17 cellular contexts compared by ENCODE assay signal in the genomic region with DNA sequence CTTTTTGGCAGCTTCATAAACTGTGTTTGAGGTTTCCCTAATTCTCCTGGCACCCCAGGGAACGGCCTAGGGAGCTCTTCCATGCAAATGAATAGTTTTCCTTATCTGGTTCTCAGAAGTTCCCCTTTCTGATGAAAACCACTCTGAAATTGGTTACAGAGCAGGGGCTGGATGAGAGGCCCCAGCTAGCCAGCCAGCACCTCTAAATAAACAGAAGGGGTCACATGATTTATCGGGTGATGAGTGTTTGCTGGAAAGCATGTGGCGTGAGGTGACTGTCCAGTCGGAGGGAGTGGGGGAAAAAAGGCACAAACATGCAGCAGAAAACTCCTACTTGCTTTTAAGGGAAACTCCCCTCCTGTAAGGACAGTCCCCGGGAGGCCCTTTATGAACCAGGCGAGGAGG.
DNase-seq lines count a peak whose midpoint lies in the region; ATAC-seq and TF ChIP-seq lines count a peak whose summit lies in the region.
"Had no signal": no experiment of that assay in that cellular context is flagged by ENCODE, and none has a peak within 500 bp of the region (broad histone marks: within the 10 kb centered on the region; RNA-seq: fewer than 3 reads in every experiment).

No MANE protein-coding gene starts in this region.

- TF ChIP-seq CTCF in gastroesophageal sphincter (IDR thresholded peaks at IDR 0.05) = no peak
- no peak for TF ChIP-seq CTCF in neural progenitor cell (IDR thresholded peaks at IDR 0.05)

- H2AFZ ChIP-seq in neural progenitor cell (replicated peaks) = peak overlapping the region; percentile 63

- H3K27ac ChIP-seq in gastroesophageal sphincter (peak overlapping the region in 2 of 4 donors; percentile 6 to 41), neural progenitor cell (no peak overlapping the region)
- H3K27ac ChIP-seq: KMS-11 had no signal

- no peaks in the 10 kb centered on the region for H3K36me3 ChIP-seq in gastroesophageal sphincter
- H3K36me3 ChIP-seq in neural progenitor cell = no peaks in the 10 kb centered on the region
- H3K36me3 ChIP-seq: HAP-1 had no signal

- H3K9me3 ChIP-seq in gastroesophageal sphincter (no peaks in the 10 kb centered on the region), neural progenitor cell (ENCODE audit: low read depth) (no peaks in the 10 kb centered on the region)
- H3K9me3 ChIP-seq: HAP-1 had no signal

- no peaks in the 10 kb centered on the region for H4K20me1 ChIP-seq in neural progenitor cell (ENCODE audit: low read depth)

- no peaks in the 10 kb centered on the region for H3K9me3 Mint-ChIP-seq in neural progenitor cell

- no peak overlapping the region for H3K4me3 Mint-ChIP-seq in neural progenitor cell
- H3K4me3 Mint-ChIP-seq: brain had no signal

- no peak overlapping the region for H3K9ac ChIP-seq in neural progenitor cell
- H3K9ac ChIP-seq: KMS-11 had no signal

- H3K4me3 ChIP-seq in gastroesophageal sphincter (no peak overlapping the region), neural progenitor cell (no peak overlapping the region)
- H3K4me3 ChIP-seq: HAP-1 had no signal

- no peaks in the 10 kb centered on the region for H3K27me3 ChIP-seq in gastroesophageal sphincter
- H3K27me3 ChIP-seq in neural progenitor cell = no peaks in the 10 kb centered on the region

- H3K27ac Mint-ChIP-seq in neural progenitor cell = peak overlapping the region; percentile 79
- H3K27ac Mint-ChIP-seq: brain had no signal

- DNase-seq in Daoy (ENCODE audit: low read depth) = peak; percentile 7
- peak; percentile 95 for DNase-seq in OCI-M1 (lab: John Stamatoyannopoulos, UW)
- DNase-seq in neural progenitor cell (ENCODE audit: low spot score) = no peak
- DNase-seq in mesenteric fat pad (ENCODE audit: low spot score) = no peak
- DNase-seq in NCI-H1092 (lab: John Stamatoyannopoulos, UW) = no peak
- DNase-seq in NCI-H69 (lab: John Stamatoyannopoulos, UW) = no peak
- DNase-seq: activated naive CD4-positive, alpha-beta T cell treated with anti-CD3 and anti-CD28 coated beads, Interleukin-2, amount 50 U/mL, for 16 hours; DND-41; mammary epithelial cell; NCI-H146 had no signal

- peaks cover 0 to 32% (median 0%) of the 10 kb centered on the region in 3 donors for H3K4me1 ChIP-seq in gastroesophageal sphincter
- no peaks in the 10 kb centered on the region for H3K4me1 ChIP-seq in neural progenitor cell
- H3K4me1 ChIP-seq: HAP-1 had no signal

- ATAC-seq in gastroesophageal sphincter = peak; percentile 25
- no peak for ATAC-seq in GM19351 (IDR thresholded peaks at IDR 0.05; ENCODE audit: unreplicated experiment)
- ATAC-seq: activated CD4-positive, CD25-positive, alpha-beta regulatory T cell treated with anti-CD3 and anti-CD28 coated beads, Interleukin-2, amount 50 U/mL, for 24 hours had no signal

- no peaks in the 10 kb centered on the region for H3K36me3 Mint-ChIP-seq in neural progenitor cell
- H3K36me3 Mint-ChIP-seq: brain, CD14-positive monocyte had no signal

- peaks cover 5% of the 10 kb centered on the region for H3K4me1 Mint-ChIP-seq in neural progenitor cell

- TF ChIP-seq POLR2A in gastroesophageal sphincter (IDR thresholded peaks at IDR 0.05) = no peak

- no peak overlapping the region for H3K4me2 ChIP-seq in neural progenitor cell
- H3K4me2 ChIP-seq: KMS-11 had no signal

- no peaks in the 10 kb centered on the region for H3K79me2 ChIP-seq in neural progenitor cell (ENCODE audit: low read depth)

- H3K27me3 Mint-ChIP-seq in neural progenitor cell (ENCODE audit: insufficient read depth, low read depth) = peaks cover 2% of the 10 kb centered on the region

- no peak for TF ChIP-seq EP300 in gastroesophageal sphincter (IDR thresholded peaks at IDR 0.05)

- no peaks in the 10 kb centered on the region for H3F3A ChIP-seq in neural progenitor cell (ENCODE audit: low read depth)

- WGBS in gastroesophageal sphincter (ENCODE audit: low coverage in 1 of 2), 2 donors = 39 to 62% methylated on average over 5 to 6 of the region's 6 CpGs

Comparison
In these comparisons a context has a peak if more than half of its experiments do, and no peak if none do; other contexts are left out.
1. DNase-seq: peak in Daoy (single experiment) and OCI-M1 (single experiment); none in neural progenitor cell (single experiment), mesenteric fat pad (single experiment), NCI-H1092 (single experiment) and NCI-H69 (single experiment).